18 cellular contexts compared by ENCODE assay signal in the genomic region with DNA sequence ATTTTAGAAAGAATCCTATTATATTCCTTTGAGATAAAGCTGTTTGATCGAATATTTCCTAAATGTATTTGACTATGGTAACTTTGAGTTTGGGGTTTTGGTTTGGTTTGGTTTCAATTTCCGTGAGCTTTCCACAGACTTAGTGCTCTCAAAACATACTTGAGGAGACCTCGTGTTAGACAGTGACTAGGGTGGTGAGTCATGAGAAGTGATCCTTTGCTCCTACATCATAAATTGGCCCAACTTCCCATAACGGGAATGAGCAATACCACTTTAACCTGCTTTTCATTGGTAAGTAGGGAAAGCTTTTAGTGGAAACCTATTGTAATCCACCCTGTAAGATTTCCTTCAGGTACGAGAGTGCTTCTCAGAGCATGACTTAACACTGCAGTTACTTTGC. TPM values are rescaled to one million over a fixed set of nuclear protein-coding genes. Genes with fewer than 3 reads are reported as not detected.
DNase-seq lines count a peak whose midpoint lies in the region; ATAC-seq and TF ChIP-seq lines count a peak whose summit lies in the region.
"Had no signal": no experiment of that assay in that cellular context is flagged by ENCODE, and none has a peak within 500 bp of the region (broad histone marks: within the 10 kb centered on the region; RNA-seq: fewer than 3 reads in every experiment).

No MANE protein-coding gene starts in this region.

- DNase-seq in A172 (ENCODE audit: low spot score) (peak; percentile 80), GM23248 (peak; percentile 96), RWPE1 (ENCODE audit: low spot score) (peak; percentile 69), fibroblast of the aortic adventitia (ENCODE audit: low read depth) (peak; percentile 86), dermis blood vessel endothelial cell (no peak), lower leg skin (ENCODE audit: low spot score in 2 of 2) (no peak), upper lobe of right lung (no peak), osteocyte (ENCODE audit: extremely low spot score, unreplicated experiment) (no peak)
- DNase-seq: DND-41; mesendoderm; ovary; RPMI8226; stimulated activated CD8-positive, alpha-beta memory T cell treated with anti-CD3 and anti-CD28 coated beads, Interleukin-4, amount 100 ng/mL, for 48 hours; T1000; upper lobe of left lung had no signal

- peaks cover 6% of the 10 kb centered on the region for H3K4me1 Mint-ChIP-seq in osteocyte (ENCODE audit: unreplicated experiment)

- no peak for TF ChIP-seq POLR2A in lower leg skin (IDR thresholded peaks at IDR 0.05)

- TF ChIP-seq CTCF in RWPE1 (conservative IDR thresholded peaks at IDR 0.05; ENCODE audit: low read depth) (no peak), fibroblast of the aortic adventitia (IDR thresholded peaks at IDR 0.05; ENCODE audit: insufficient read depth, low read length) (no peak), lower leg skin (IDR thresholded peaks at IDR 0.05) (no peak), upper lobe of right lung (IDR thresholded peaks at IDR 0.05) (no peak), osteocyte (IDR thresholded peaks at IDR 0.05) (no peak)

- CTCF ChIA-PET in RWPE1 (lab: Yijun Ruan, JAX) = interaction anchor here (0.7 kb wide), 1 partner anchor 133 kb away, joined by 3 read pairs; no protein-coding TSS in a partner anchor

- H3F3A ChIP-seq in GM23248 (ENCODE audit: insufficient read depth) = peaks cover 26% of the 10 kb centered on the region

- peaks cover 3% of the 10 kb centered on the region for H3K9me3 Mint-ChIP-seq in osteocyte (ENCODE audit: unreplicated experiment)
- H3K9me3 Mint-ChIP-seq: activated T-helper 2 cell treated with anti-CD3 and anti-CD28 coated beads, Interferon-gamma antibody, Interleukin-2, Interleukin-4, amounts not matched to agents 10 μg/mL and 5 μg/mL and 100 μg/mL, durations not matched to agents 14 hours and 24 hours and 36 hours; GM23338 had no signal

- H2AFZ ChIP-seq in GM23248 = 0 out of 2 replicates have a peak overlapping the region, but pooled peaks have one; percentile 2
- H2AFZ ChIP-seq: GM23338 had no signal

- peak overlapping the region; percentile 49 for H3K27ac ChIP-seq in GM23248
- H3K27ac ChIP-seq in RWPE1 = no peak overlapping the region
- no peak overlapping the region for H3K27ac ChIP-seq in upper lobe of right lung
- H3K27ac ChIP-seq: HL-60, ovary, upper lobe of left lung had no signal

- H3K27me3 ChIP-seq in GM23248 (replicated peaks; ENCODE audit: insufficient read depth) = peaks cover 2% of the 10 kb centered on the region
- peaks cover 14% of the 10 kb centered on the region for H3K27me3 ChIP-seq in upper lobe of right lung
- H3K27me3 ChIP-seq: ovary had no signal

- H3K27ac Mint-ChIP-seq in osteocyte (ENCODE audit: unreplicated experiment) = no peak overlapping the region
- H3K27ac Mint-ChIP-seq: activated T-helper 2 cell treated with anti-CD3 and anti-CD28 coated beads, Interferon-gamma antibody, Interleukin-2, Interleukin-4, amounts not matched to agents 10 μg/mL and 5 μg/mL and 100 μg/mL, durations not matched to agents 14 hours and 24 hours and 36 hours; GM23338 had no signal

- peak overlapping the region; percentile 26; the same call in 1 of the 2 replicates for H3K9ac ChIP-seq in GM23248

- intact Hi-C loops in lower leg skin (cut with DNase I; ENCODE audit: low total_unique reads) (no loop called here), upper lobe of right lung (cut with DNase I) (no loop called here)

- ATAC-seq in upper lobe of right lung = no peak
- ATAC-seq: GM23338 had no signal

- H3K4me3 ChIP-seq in GM23248 = peak overlapping the region; percentile 1; the same call in 1 of the 2 replicates
- H3K4me3 ChIP-seq in fibroblast of the aortic adventitia (ENCODE audit: low read depth, low read length) = no peak overlapping the region
- H3K4me3 ChIP-seq in lower leg skin (ENCODE audit: low read depth, poor library complexity, severe bottlenecking) = no peak overlapping the region
- H3K4me3 ChIP-seq in upper lobe of right lung = no peak overlapping the region
- H3K4me3 ChIP-seq: GM23338, ovary, upper lobe of left lung had no signal

- H3K36me3 ChIP-seq in GM23248 (ENCODE audit: low read depth) = no peaks in the 10 kb centered on the region
- H3K36me3 ChIP-seq in upper lobe of right lung = no peaks in the 10 kb centered on the region
- H3K36me3 ChIP-seq: ovary, upper lobe of left lung had no signal

- H3K4me2 ChIP-seq in GM23248 (ENCODE audit: unreplicated experiment) = peak overlapping the region; percentile 34
- H3K4me2 ChIP-seq: GM23338 had no signal

- no peak overlapping the region for H3K4me3 Mint-ChIP-seq in osteocyte (ENCODE audit: unreplicated experiment)
- H3K4me3 Mint-ChIP-seq: GM23338 had no signal

- no peaks in the 10 kb centered on the region for H3K9me2 ChIP-seq in GM23248 (ENCODE audit: insufficient read depth)

- in situ Hi-C loops in GM23248 (cut with MboI) = no loop called here

- H4K20me1 ChIP-seq in GM23248 (ENCODE audit: insufficient read depth) = no peaks in the 10 kb centered on the region

- H3K79me2 ChIP-seq in GM23248 (ENCODE audit: insufficient read depth) = no peaks in the 10 kb centered on the region

- H3K27me3 Mint-ChIP-seq in osteocyte (ENCODE audit: unreplicated experiment) = peaks cover 38% of the 10 kb centered on the region

- H3K9me3 ChIP-seq in GM23248 (ENCODE audit: low read depth) = no peaks in the 10 kb centered on the region
- H3K9me3 ChIP-seq in upper lobe of right lung = no peaks in the 10 kb centered on the region
- H3K9me3 ChIP-seq: upper lobe of left lung had no signal

- POLR2A ChIA-PET in RWPE1 (lab: Yijun Ruan, JAX; ENCODE audit: low non-redundant PET) = no interaction called here

- H3K36me3 Mint-ChIP-seq in osteocyte (ENCODE audit: unreplicated experiment) = no peaks in the 10 kb centered on the region

- 10 to 14% methylated on average over 5 of the region's 5 CpGs for WGBS in GM23248 (ENCODE audit: low coverage in 1 of 2, low lambda C conversion rate in 2 of 2, missing lambda C conversion rate in 2 of 2), 2 experiments
- WGBS in lower leg skin, 2 donors = 62 to 66% methylated on average over 5 of the region's 5 CpGs

- peaks cover 28% of the 10 kb centered on the region for H3K4me1 ChIP-seq in GM23248 (ENCODE audit: insufficient read depth)
- no peaks in the 10 kb centered on the region for H3K4me1 ChIP-seq in upper lobe of right lung

RNA-seq across cellular contexts. Expression of gene RASEF, which starts 3.8 kb away (rescaled TPM):
- total RNA-seq in A172 (2014; rRNA removed; shearing (Covaris generic)) = 3.0 and 4.0 TPM in 2 replicates
- total RNA-seq in GM23248 (2014; rRNA removed; shearing (Covaris generic)) = 0.11 TPM in 1 of 2 replicates, not detected in the other
- not detected in 2 replicates for polyA plus RNA-seq in GM23248 (2016; fragmentation: Nextera tagmentation; extraction: Ambion mirVana)
- total RNA-seq in fibroblast of the aortic adventitia (ENCODE audit: low replicate concordance) = 0.27 and 0.41 TPM in 2 replicates
- 0.05 and 0.17 TPM in 2 replicates for total RNA-seq in dermis blood vessel endothelial cell
- 1 to 10 TPM; 2.7 to 4.8 (median 3.3) TPM for total RNA-seq in lower leg skin
- 10.9 TPM for total RNA-seq in upper lobe of right lung
- not detected in 2 replicates for total RNA-seq in osteocyte
- total RNA-seq: activated T-helper 2 cell treated with anti-CD3 and anti-CD28 coated beads, Interferon-gamma antibody, Interleukin-2, Interleukin-4, amounts not matched to agents 10 μg/mL and 5 μg/mL and 100 μg/mL, durations not matched to agents 14 hours and 24 hours and 36 hours had no signal

Comparison
In these comparisons a context has a peak if more than half of its experiments do, and no peak if none do; other contexts are left out.
1. DNase-seq: peak in A172 (single experiment), GM23248 (single experiment), RWPE1 (single experiment) and fibroblast of the aortic adventitia (single experiment); none in dermis blood vessel endothelial cell (single experiment), lower leg skin (0 of 2), upper lobe of right lung (single experiment) and osteocyte (single experiment).